ENCODE assay signal across 8 cellular contexts in the genomic region with DNA sequence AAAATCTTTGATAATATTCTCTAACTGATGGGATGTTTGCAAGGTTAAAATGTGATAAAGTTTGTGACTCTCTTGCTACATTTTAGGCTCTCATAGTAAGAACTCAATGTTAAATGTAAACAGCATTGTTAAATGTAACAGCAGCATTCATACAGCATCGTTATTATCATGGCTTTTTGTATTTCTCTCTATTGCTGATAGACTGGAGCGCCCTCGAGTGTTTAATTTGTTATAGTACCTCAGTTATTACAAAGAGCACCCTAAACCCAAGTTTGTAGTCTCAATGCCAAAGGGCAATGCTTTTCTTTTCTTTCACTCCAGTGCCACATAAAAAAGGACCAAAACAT. TPM values are rescaled to one million over a fixed set of nuclear protein-coding genes. Genes with fewer than 3 reads are reported as not detected.
A peak's percentile ranks its signal among the peaks of the same experiment; 100 is the strongest.
DNase-seq lines count a peak whose midpoint lies in the region; ATAC-seq and TF ChIP-seq lines count a peak whose summit lies in the region.

No MANE protein-coding gene starts in this region.

- H3K18ac ChIP-seq in H9 (ENCODE audit: insufficient read length, low read depth, low read length) = no peak overlapping the region

- no peak for TF ChIP-seq POLR2A in tibial nerve (IDR thresholded peaks at IDR 0.05)

- ATAC-seq in Panc1 = peak; percentile 78

- no peaks in the 10 kb centered on the region for H3K4me1 ChIP-seq in H9 (ENCODE audit: insufficient read depth, low read length)
- no peaks in the 10 kb centered on the region for H3K4me1 ChIP-seq in Panc1 (ENCODE audit: control insufficient read depth, insufficient read depth, low read length)
- no peaks in the 10 kb centered on the region for H3K4me1 ChIP-seq in fibroblast of lung (ENCODE audit: control insufficient read depth, extremely low read depth, insufficient read depth, low read length)
- H3K4me1 ChIP-seq in tibial nerve = no peaks in the 10 kb centered on the region

- no peaks in the 10 kb centered on the region for H4K20me1 ChIP-seq in H9 (ENCODE audit: control insufficient read depth, insufficient read depth, insufficient read length)
- H4K20me1 ChIP-seq in fibroblast of lung (ENCODE audit: control insufficient read depth, extremely low read depth, insufficient read depth, low read length) = no peaks in the 10 kb centered on the region

- TF ChIP-seq CTCF in H9 (conservative IDR thresholded peaks at IDR 0.05) (peak; percentile 57), Panc1 (IDR thresholded peaks at IDR 0.05) (peak; percentile 78; the same call in 1 of the 2 replicates), fibroblast of lung (conservative IDR thresholded peaks at IDR 0.05 in 1 of 2, IDR thresholded peaks at IDR 0.05 in 1 of 2; ENCODE audit: low read depth in 1 of 2, low read length in 2 of 2) (peak; percentile 35 to 55), tibial nerve (IDR thresholded peaks at IDR 0.05) (peak; percentile 8 to 41 (median 16))

- DNase-seq in AG20443 (ENCODE audit: low spot score) = peak; percentile 53
- DNase-seq in H9 = no peak
- no peak for DNase-seq in Panc1 (ENCODE audit: low read depth, low spot score)
- DNase-seq in fibroblast of lung (ENCODE audit: low read depth in 2 of 2) = peak; percentile 16 to 64
- DNase-seq in tibial nerve (ENCODE audit: low spot score in 2 of 2) = peak in 1 of 2 donors; percentile 62
- DNase-seq in stimulated activated CD8-positive, alpha-beta memory T cell treated with anti-CD3 and anti-CD28 coated beads, Interleukin-4, amount 100 ng/mL, for 48 hours = no peak
- DNase-seq in NK-92 (lab: John Stamatoyannopoulos, UW; ENCODE audit: unreplicated experiment) = no peak
- no peak for DNase-seq in stimulated activated CD4-positive, alpha-beta T cell treated with anti-CD3 and anti-CD28 coated beads, Interleukin-2, amount 100 ng/mL, for 24 hours

- H3K23me2 ChIP-seq in H9 (ENCODE audit: insufficient read length, low read depth, low read length, poor library complexity, severe bottlenecking) = no peaks in the 10 kb centered on the region

- H2BK20ac ChIP-seq in H9 (ENCODE audit: low read depth, low read length, poor library complexity, severe bottlenecking) = no peak overlapping the region

- no peak overlapping the region for H2BK5ac ChIP-seq in H9 (ENCODE audit: insufficient read length, low read length)

- H2BK120ac ChIP-seq in H9 (ENCODE audit: low read depth, low read length, poor library complexity, severe bottlenecking) = no peak overlapping the region

- no peaks in the 10 kb centered on the region for H3K79me2 ChIP-seq in H9 (ENCODE audit: insufficient read depth, low read length)
- no peaks in the 10 kb centered on the region for H3K79me2 ChIP-seq in fibroblast of lung (ENCODE audit: control insufficient read depth, insufficient read depth, low read length)

- no peaks in the 10 kb centered on the region for H3K36me3 Mint-ChIP-seq in H9 (ENCODE audit: insufficient read depth in 1 of 3, low read depth in 3 of 3)

- H3K14ac ChIP-seq in H9 (ENCODE audit: insufficient read depth, low read length) = no peak overlapping the region

- H3K23ac ChIP-seq in H9 (ENCODE audit: insufficient read length, low read depth, low read length) = no peak overlapping the region

- no peaks in the 10 kb centered on the region for H3K79me1 ChIP-seq in H9 (ENCODE audit: insufficient read depth, low read depth, low read length, poor library complexity, severe bottlenecking)

- H4K8ac ChIP-seq in H9 (replicated peaks; ENCODE audit: insufficient read length, low read depth, low read length) = no peak overlapping the region

- BruUV-seq in Panc1 (replicated peaks; lab: Mats Ljungman, UMichigan) = no TSS peak

- H3K27ac ChIP-seq in H9 (ENCODE audit: insufficient read length, low read depth, low read length) (no peak overlapping the region), Panc1 (ENCODE audit: low read length) (no peak overlapping the region), fibroblast of lung (ENCODE audit: insufficient read depth, low read length) (no peak overlapping the region), tibial nerve (peak overlapping the region in 2 of 4 donors; percentile 37 to 40)

- H3K36me3 ChIP-seq in Panc1 (ENCODE audit: control insufficient read depth, insufficient read depth, low read length) (no peaks in the 10 kb centered on the region), fibroblast of lung (ENCODE audit: control insufficient read depth, insufficient read depth, low read length) (no peaks in the 10 kb centered on the region), tibial nerve (no peaks in the 10 kb centered on the region)

- no peak overlapping the region for H4K5ac ChIP-seq in H9 (ENCODE audit: insufficient read length, low read depth, low read length)

- H3K27me3 Mint-ChIP-seq in H9 (ENCODE audit: low read depth) = no peaks in the 10 kb centered on the region

- H3K4me3 ChIP-seq in Panc1 (ENCODE audit: low read depth in 2 of 2, low read length in 2 of 2) = no peak overlapping the region
- no peak overlapping the region for H3K4me3 ChIP-seq in fibroblast of lung (replicated peaks in 1 of 4; ENCODE audit: control extremely low read depth in 1 of 4, insufficient read depth in 1 of 4, low read depth in 3 of 4, low read length in 4 of 4)
- no peak overlapping the region for H3K4me3 ChIP-seq in tibial nerve

- H3K27me3 ChIP-seq in H9 (ENCODE audit: insufficient read depth, low read length) = no peaks in the 10 kb centered on the region
- no peaks in the 10 kb centered on the region for H3K27me3 ChIP-seq in Panc1 (ENCODE audit: control insufficient read depth, insufficient read depth, low read length)
- peaks cover 7% of the 10 kb centered on the region for H3K27me3 ChIP-seq in fibroblast of lung (ENCODE audit: control insufficient read depth, insufficient read depth, low read length)
- no peaks in the 10 kb centered on the region for H3K27me3 ChIP-seq in tibial nerve

- H3T11ph ChIP-seq in H9 (ENCODE audit: low read length) = no peak overlapping the region

- no peak overlapping the region for H3K9ac ChIP-seq in H9 (ENCODE audit: extremely low read depth, insufficient read length, low read length)
- H3K9ac ChIP-seq in fibroblast of lung (ENCODE audit: insufficient read depth, low read length) = no peak overlapping the region

- H3K9me3 Mint-ChIP-seq in H9 = no peaks in the 10 kb centered on the region

- H3K27ac Mint-ChIP-seq in H9 = peak overlapping the region in 1 of 3 experiments; percentile 35; a peak in 1 of 7 replicates

- H4K91ac ChIP-seq in H9 (ENCODE audit: insufficient read length, low read depth, low read length) = no peak overlapping the region

- H3K4me1 Mint-ChIP-seq in H9 = peaks cover 10 to 15% of the 10 kb centered on the region in 2 experiments

- no CpG with 5 or more reads among the region's 3 CpGs for WGBS in H9 (ENCODE audit: extremely low coverage, insufficient read length, low lambda C conversion rate)
- 9 to 14% methylated on average over 3 of the region's 3 CpGs for WGBS in tibial nerve, 2 donors

- in situ Hi-C loops in Panc1 (cut with HindIII; ENCODE audit: low pct_unique_long_range_greater_than_20kb, low sequenced_read_pairs) = loop anchor here (10.0 kb wide), 1 partner anchor 76 kb away; no protein-coding TSS in a partner anchor

- no peak overlapping the region for H2BK12ac ChIP-seq in H9 (ENCODE audit: insufficient read length, low read depth, low read length)

- H2AFZ ChIP-seq in H9 (ENCODE audit: low read length) = no peak overlapping the region
- H2AFZ ChIP-seq in fibroblast of lung (ENCODE audit: low read length) = no peak overlapping the region

- H3K4ac ChIP-seq in H9 (ENCODE audit: low read depth, low read length) = no peak overlapping the region

- no peak overlapping the region for H2AK5ac ChIP-seq in H9 (ENCODE audit: insufficient read length, low read length)

- TF ChIP-seq EP300 in tibial nerve (IDR thresholded peaks at IDR 0.05) = no peak

- intact Hi-C loops in Panc1 (cut with micrococcal nuclease; ENCODE audit: unreplicated experiment) = loop anchor here (1.0 to 10.0 kb wide), 2 partner anchors 72 to 146 kb away; a partner anchor contains a TSS

- POLR2A ChIA-PET in Panc1 (lab: Charles Lee) = no interaction called here

- no peak overlapping the region for H2BK15ac ChIP-seq in H9 (ENCODE audit: low read depth, low read length)

- H3K4me3 Mint-ChIP-seq in H9 = no peak overlapping the region

- H3K56ac ChIP-seq in H9 (ENCODE audit: insufficient read length, low read depth, low read length) = no peak overlapping the region

- no peak overlapping the region for H3K4me2 ChIP-seq in H9 (ENCODE audit: insufficient read depth, insufficient read length, low read length)
- H3K4me2 ChIP-seq in fibroblast of lung (ENCODE audit: extremely low read depth, insufficient read depth, low read length) = no peak overlapping the region

- H3K9me3 ChIP-seq in H9 (ENCODE audit: control insufficient read depth, low read depth, low read length) = no peaks in the 10 kb centered on the region
- no peaks in the 10 kb centered on the region for H3K9me3 ChIP-seq in Panc1 (ENCODE audit: control insufficient read depth, insufficient read depth, low read depth, low read length)
- H3K9me3 ChIP-seq in fibroblast of lung (ENCODE audit: control insufficient read depth, insufficient read depth, low read depth, low read length) = no peaks in the 10 kb centered on the region
- H3K9me3 ChIP-seq in tibial nerve = no peaks in the 10 kb centered on the region

- CTCF ChIA-PET in Panc1 (lab: Charles Lee) = interaction anchor here (0.5 to 1.2 kb wide), 3 partner anchors 30 to 244 kb away, joined by 3 to 4 read pairs (median 3); no protein-coding TSS in a partner anchor

RNA-seq across cellular contexts. Expression of a gene that starts 14.9 kb away (rescaled TPM):
- total RNA-seq in H9 (2021) = 19.5 and 21.1 TPM in 2 replicates
- 37.4 TPM for total RNA-seq in Panc1 (2021; ENCODE audit: unreplicated experiment)
- polyA plus RNA-seq in Panc1 (2012; ENCODE audit: insufficient read length) = 19.1 TPM
- 10.3 and 12.6 TPM in 2 replicates for total RNA-seq in fibroblast of lung
- polyA plus RNA-seq in fibroblast of lung = 11.9 and 12.3 TPM in 2 replicates
- 11.8 and 13.1 TPM in 2 replicates for polyA plus RNA-seq in fibroblast of lung (2012)
- 49.1 and 67.8 TPM in 2 replicates for polyA minus RNA-seq in fibroblast of lung (ENCODE audit: low replicate concordance)
- total RNA-seq in tibial nerve = 10 to 100 TPM; 13.0 to 23.7 (median 16.9) TPM

Comparison
In these comparisons a context has a peak if more than half of its experiments do, and no peak if none do; other contexts are left out.
1. DNase-seq: peak in AG20443 (single experiment) and fibroblast of lung (2 of 2); none in H9 (single experiment), Panc1 (single experiment), stimulated activated CD8-positive, alpha-beta memory T cell treated with anti-CD3 and anti-CD28 coated beads, Interleukin-4, amount 100 ng/mL, for 48 hours (single experiment), NK-92 (single experiment) and stimulated activated CD4-positive, alpha-beta T cell treated with anti-CD3 and anti-CD28 coated beads, Interleukin-2, amount 100 ng/mL, for 24 hours (0 of 2).
2. CTCF ChIP-seq: peak in every context shown above with its lines; median percentile 78 in Panc1; 57 in H9; 45 in fibroblast of lung; 16 in tibial nerve.